Comparison of ENCODE assay signal across 13 cellular contexts in genomic region chr3:175266993-175267960, GRCh38.
DNase-seq lines count a peak whose midpoint lies in the region; TF ChIP-seq lines count a peak whose summit lies in the region.
"Had no signal": no experiment of that assay in that cellular context is flagged by ENCODE, and none has a peak within 500 bp of the region (broad histone marks: within the 10 kb centered on the region; RNA-seq: fewer than 3 reads in every experiment).

No MANE protein-coding gene starts in this region.

- 39 to 58% (median 42%) methylated on average over 2 of the region's 2 CpGs for WGBS in stomach, 5 donors

- no peak overlapping the region for H3K27ac ChIP-seq in stomach
- H3K27ac ChIP-seq: pancreas, RWPE1 had no signal

- H3K27me3 ChIP-seq in adipocyte (replicated peaks; ENCODE audit: control insufficient read depth, insufficient read depth, low read length) (no peaks in the 10 kb centered on the region), stomach (no peaks in the 10 kb centered on the region)
- H3K27me3 ChIP-seq: pancreas had no signal

- H3K4me1 ChIP-seq in adipocyte (ENCODE audit: control insufficient read depth, insufficient read depth, low read length) (peaks cover 16% of the 10 kb centered on the region), stomach (no peaks in the 10 kb centered on the region)
- H3K4me1 ChIP-seq: pancreas had no signal

- no peak for TF ChIP-seq POLR2A in stomach (IDR thresholded peaks at IDR 0.05)

- intact Hi-C loops in stomach (cut with DNase I; ENCODE audit: low total_unique reads) = no loop called here

- no peak for TF ChIP-seq EP300 in stomach (IDR thresholded peaks at IDR 0.05)

- DNase-seq in AG08396 (ENCODE audit: low spot score) (peak; percentile 18), HCEC 1CT (peak; percentile 82), adipocyte (ENCODE audit: low read depth) (peak; percentile 70), fibroblast of villous mesenchyme (ENCODE audit: low read depth) (peak; percentile 17), stomach (no peak), NCI-H774 (lab: John Stamatoyannopoulos, UW) (no peak), SKM-1 treated with dmso at 0.1 percent for 144 hours (lab: John Stamatoyannopoulos, UW; ENCODE audit: unreplicated experiment) (no peak)
- no peak for DNase-seq in activated T-cell treated with anti-CD3 and anti-CD28 coated beads, Interleukin-2, amount 50 U/mL, for 1 hour
- DNase-seq: activated CD4-positive, alpha-beta T cell treated with anti-CD3 and anti-CD28 coated beads, Interleukin-2, amount 50 U/mL, for 1 hour; aorta; NCI-H2081 treated with DMSO at 0.1 percent for 48 hours; pancreas had no signal

- no peak overlapping the region for H3K9ac ChIP-seq in adipocyte (ENCODE audit: low read length)

- H3K36me3 ChIP-seq in adipocyte (ENCODE audit: control insufficient read depth, insufficient read depth, low read length, severe bottlenecking) (no peaks in the 10 kb centered on the region), stomach (no peaks in the 10 kb centered on the region)
- H3K36me3 ChIP-seq: pancreas had no signal

- H3K9me3 ChIP-seq in adipocyte (ENCODE audit: control insufficient read depth, low read length) (no peaks in the 10 kb centered on the region), stomach (no peaks in the 10 kb centered on the region)
- H3K9me3 ChIP-seq: pancreas had no signal

- no peak for TF ChIP-seq CTCF in fibroblast of villous mesenchyme (IDR thresholded peaks at IDR 0.05; ENCODE audit: insufficient read depth, low read depth, low read length)
- TF ChIP-seq CTCF in stomach (IDR thresholded peaks at IDR 0.05) = no peak

- no peak overlapping the region for H3K4me3 ChIP-seq in adipocyte (ENCODE audit: low read length)
- H3K4me3 ChIP-seq in fibroblast of villous mesenchyme (ENCODE audit: low read depth, low read length) = no peak overlapping the region
- H3K4me3 ChIP-seq in stomach = no peak overlapping the region
- H3K4me3 ChIP-seq: pancreas had no signal

Comparison
In these comparisons a context has a peak if more than half of its experiments do, and no peak if none do; other contexts are left out.
1. DNase-seq: peak in AG08396 (single experiment), HCEC 1CT (single experiment), adipocyte (single experiment) and fibroblast of villous mesenchyme (single experiment); none in activated T-cell treated with anti-CD3 and anti-CD28 coated beads, Interleukin-2, amount 50 U/mL, for 1 hour (single experiment), stomach (single experiment), NCI-H774 (single experiment) and SKM-1 treated with dmso at 0.1 percent for 144 hours (single experiment).